ENCODE assay signal across 1 cellular context in the genomic region with DNA sequence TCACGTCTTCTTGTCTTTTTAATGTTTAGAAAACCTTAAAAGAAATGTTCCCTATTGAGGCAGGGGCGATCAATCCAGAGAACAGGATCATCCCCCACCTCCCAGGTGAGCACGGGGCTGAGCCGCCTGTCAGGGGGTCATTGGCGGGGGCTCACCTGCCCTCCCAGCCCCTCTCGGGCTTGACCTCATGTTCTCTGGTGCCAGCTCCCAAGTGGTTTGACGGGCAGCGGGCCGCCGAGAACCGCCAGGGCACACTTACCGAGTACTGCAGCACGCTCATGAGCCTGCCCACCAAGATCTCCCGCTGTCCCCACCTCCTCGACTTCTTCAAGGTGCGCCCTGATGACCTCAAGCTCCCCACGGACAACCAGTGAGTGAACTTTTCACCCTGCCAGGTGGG. TPM values are rescaled to one million over a fixed set of nuclear protein-coding genes. Genes with fewer than 3 reads are reported as not detected.
"Had no signal": no experiment of that assay in that cellular context is flagged by ENCODE, and none has a peak within 500 bp of the region (broad histone marks: within the 10 kb centered on the region; RNA-seq: fewer than 3 reads in every experiment).

No MANE protein-coding gene starts in this region.

RNA-seq across cellular contexts. Expression of gene NCF1, which starts 5.2 kb away (rescaled TPM):
- total RNA-seq: G401 had no signal
